Comparison of ENCODE assay signal across 8 cellular contexts in genomic region chr6:41367700-41368099, GRCh38. TPM values are rescaled to one million over a fixed set of nuclear protein-coding genes. Genes with fewer than 3 reads are reported as not detected.
DNase-seq lines count a peak whose midpoint lies in the region; ATAC-seq and TF ChIP-seq lines count a peak whose summit lies in the region.

No MANE protein-coding gene starts in this region.

- no peaks in the 10 kb centered on the region for H3K36me3 Mint-ChIP-seq in activated CD4-positive, alpha-beta T cell treated with anti-CD3 and anti-CD28 coated beads, Interleukin-2, amount 10 ng/mL, durations not matched to agents 7 days and 5 days (ENCODE audit: low read depth)
- no peaks in the 10 kb centered on the region for H3K36me3 Mint-ChIP-seq in natural killer cell

- intact Hi-C loops in natural killer cell (cut with micrococcal nuclease) = loop anchor here (2.0 kb wide), 1 partner anchor 61 kb away; no protein-coding TSS in a partner anchor

- H3K4me2 ChIP-seq in SK-N-SH = no peak overlapping the region
- H3K4me2 ChIP-seq in osteoblast (ENCODE audit: insufficient read depth, low read length) = no peak overlapping the region

- peaks cover 0 to 2% of the 10 kb centered on the region in 2 experiments; a peak in 1 of 4 replicates for H3K4me1 ChIP-seq in SK-N-SH (ENCODE audit: control insufficient read depth in 1 of 2, insufficient read depth in 2 of 2, low read depth in 1 of 2, low read length in 1 of 2)
- H3K4me1 ChIP-seq in osteoblast (ENCODE audit: insufficient read depth, low read length) = no peaks in the 10 kb centered on the region

- H3K36me3 ChIP-seq in SK-N-SH (replicated peaks in 1 of 2; ENCODE audit: control insufficient read depth in 1 of 2, insufficient read depth in 2 of 2, low read length in 1 of 2) (no peaks in the 10 kb centered on the region), osteoblast (ENCODE audit: insufficient read depth, low read length) (no peaks in the 10 kb centered on the region)

- ATAC-seq in natural killer cell = no peak
- no peak for ATAC-seq in GM18520 (IDR thresholded peaks at IDR 0.05; ENCODE audit: unreplicated experiment)

- no peak overlapping the region for H3K27ac Mint-ChIP-seq in activated CD4-positive, alpha-beta T cell treated with anti-CD3 and anti-CD28 coated beads, Interleukin-2, amount 10 ng/mL, durations not matched to agents 7 days and 5 days
- H3K27ac Mint-ChIP-seq in natural killer cell = no peak overlapping the region

- peaks cover 64% of the 10 kb centered on the region for H3K27me3 Mint-ChIP-seq in activated CD4-positive, alpha-beta T cell treated with anti-CD3 and anti-CD28 coated beads, Interleukin-2, amount 10 ng/mL, durations not matched to agents 7 days and 5 days
- H3K27me3 Mint-ChIP-seq in natural killer cell (ENCODE audit: low read depth in 2 of 2) = peaks cover 33 to 56% of the 10 kb centered on the region in 2 donors

- no peak overlapping the region for H3K27ac ChIP-seq in SK-N-SH (ENCODE audit: low read depth in 2 of 2, low read length in 1 of 2)
- no peak overlapping the region for H3K27ac ChIP-seq in osteoblast (ENCODE audit: low read depth, low read length)

- H2AFZ ChIP-seq in SK-N-SH (ENCODE audit: low read depth) (no peak overlapping the region), osteoblast (ENCODE audit: low read length) (no peak overlapping the region)

- no peak overlapping the region for H3K9ac ChIP-seq in SK-N-SH

- H3K4me3 ChIP-seq in GM12864 (ENCODE audit: low read depth, low read length) = no peak overlapping the region
- H3K4me3 ChIP-seq in SK-N-SH (ENCODE audit: low read depth in 2 of 2, low read length in 1 of 2) = no peak overlapping the region; a peak in 1 of 4 replicates
- H3K4me3 ChIP-seq in fibroblast of pulmonary artery (replicated peaks; ENCODE audit: low read depth, low read length) = no peak overlapping the region
- H3K4me3 ChIP-seq in osteoblast (ENCODE audit: insufficient read depth, low read length) = no peak overlapping the region

- CTCF ChIA-PET in SK-N-SH (lab: Yijun Ruan, JAX) = interaction anchor here (0.6 to 12.1 kb wide), 91 partner anchors 9 to 1447 kb away, joined by 3 to 285 read pairs (median 6); partner anchors contain the start of genes NCR2, TFEB and TOMM6
- CTCF ChIA-PET in activated CD4-positive, alpha-beta T cell treated with anti-CD3 and anti-CD28 coated beads, Interleukin-2, amount 10 ng/mL, durations not matched to agents 7 days and 5 days (lab: Charles Lee) = interaction anchor here (1.1 to 2.3 kb wide), 7 partner anchors 18 to 320 kb away, joined by 4 to 13 read pairs (median 6); no protein-coding TSS in a partner anchor

- no peaks in the 10 kb centered on the region for H4K20me1 ChIP-seq in SK-N-SH (ENCODE audit: insufficient read depth)
- H4K20me1 ChIP-seq in osteoblast (ENCODE audit: insufficient read depth, low read length) = no peaks in the 10 kb centered on the region

- H3K27me3 ChIP-seq in SK-N-SH (ENCODE audit: insufficient read depth) (peaks cover 56% of the 10 kb centered on the region), osteoblast (ENCODE audit: insufficient read depth, low read length) (peaks cover 33% of the 10 kb centered on the region)

- H3K9me3 ChIP-seq in SK-N-SH = no peaks in the 10 kb centered on the region
- no peaks in the 10 kb centered on the region for H3K9me3 ChIP-seq in osteoblast (ENCODE audit: low read depth, low read length)

- peaks cover 3% of the 10 kb centered on the region for H3F3A ChIP-seq in SK-N-SH (replicated peaks; ENCODE audit: insufficient read depth)

- no peak overlapping the region for H3K4me3 Mint-ChIP-seq in activated CD4-positive, alpha-beta T cell treated with anti-CD3 and anti-CD28 coated beads, Interleukin-2, amount 10 ng/mL, durations not matched to agents 7 days and 5 days
- H3K4me3 Mint-ChIP-seq in natural killer cell = no peak overlapping the region

- H3K79me2 ChIP-seq in SK-N-SH (ENCODE audit: insufficient read depth) (no peaks in the 10 kb centered on the region), osteoblast (ENCODE audit: insufficient read depth, low read length) (no peaks in the 10 kb centered on the region)

- TF ChIP-seq EP300 in SK-N-SH (IDR thresholded peaks at IDR 0.05; ENCODE audit: borderline replicate concordance in 1 of 2, low read depth in 1 of 2, low read length in 1 of 2) = no peak

- TF ChIP-seq RAD21 in SK-N-SH (IDR thresholded peaks at IDR 0.05; ENCODE audit: low read length) = peak; percentile 93

- H3K9me2 ChIP-seq in SK-N-SH = no peaks in the 10 kb centered on the region

- WGBS in SK-N-SH (ENCODE audit: low lambda C conversion rate) = 0% methylated on average over 2 of the region's 2 CpGs

- DNase-seq in GM12864 (ENCODE audit: low read depth) (no peak), NCI-H1436 (lab: John Stamatoyannopoulos, UW) (peak; percentile 61), SK-N-SH (peak; percentile 85), fibroblast of pulmonary artery (ENCODE audit: low read depth) (peak; percentile 57), osteoblast (ENCODE audit: insufficient read length, low spot score, missing footprints) (peak; percentile 85), natural killer cell (no peak)
- no peak for DNase-seq in activated CD4-positive, alpha-beta T cell treated with anti-CD3 and anti-CD28 coated beads, Interleukin-2, amount 10 ng/mL, durations not matched to agents 7 days and 5 days

- peaks cover 18% of the 10 kb centered on the region for H3K4me1 Mint-ChIP-seq in activated CD4-positive, alpha-beta T cell treated with anti-CD3 and anti-CD28 coated beads, Interleukin-2, amount 10 ng/mL, durations not matched to agents 7 days and 5 days
- peaks cover 23% of the 10 kb centered on the region in 2 donors for H3K4me1 Mint-ChIP-seq in natural killer cell

- POLR2A ChIA-PET in SK-N-SH (lab: Yijun Ruan, JAX) = no interaction called here
- POLR2A ChIA-PET in activated CD4-positive, alpha-beta T cell treated with anti-CD3 and anti-CD28 coated beads, Interleukin-2, amount 10 ng/mL, durations not matched to agents 7 days and 5 days (lab: Charles Lee) = no interaction called here

- peak; percentile 52 for TF ChIP-seq CTCF in GM12864 (IDR thresholded peaks at IDR 0.05; ENCODE audit: low read depth, low read length, missing control alignments)
- TF ChIP-seq CTCF in SK-N-SH (IDR thresholded peaks at IDR 0.05) = peak; percentile 75
- peak; percentile 76 for TF ChIP-seq CTCF in fibroblast of pulmonary artery (IDR thresholded peaks at IDR 0.05; ENCODE audit: low read length, missing control alignments)
- peak; percentile 74 for TF ChIP-seq CTCF in osteoblast (IDR thresholded peaks at IDR 0.05; ENCODE audit: extremely low read depth, low read depth, low read length)
- no peak for TF ChIP-seq CTCF in natural killer cell (IDR thresholded peaks at IDR 0.05)

- no peaks in the 10 kb centered on the region for H3K9me3 Mint-ChIP-seq in activated CD4-positive, alpha-beta T cell treated with anti-CD3 and anti-CD28 coated beads, Interleukin-2, amount 10 ng/mL, durations not matched to agents 7 days and 5 days
- no peaks in the 10 kb centered on the region for H3K9me3 Mint-ChIP-seq in natural killer cell

TF ChIP-seq in SK-N-SH, 30 proteins besides CTCF, POLR2A, EP300 and RAD21:
- TF ChIP-seq SMC3 (IDR thresholded peaks at IDR 0.05; ENCODE audit: low read depth, low read length) (peak; percentile 70), FOXJ3 (CRISPR knock-in tag; IDR thresholded peaks at IDR 0.05) (no peak)

RNA-seq across cellular contexts. Expression of gene NCR2, which starts 32.3 kb away (rescaled TPM):
- not detected in 2 replicates for polyA plus RNA-seq in SK-N-SH (2012; rRNA removed)
- polyA plus RNA-seq in SK-N-SH (2012; cell fraction: cytosol; rRNA removed) = not detected in 2 replicates
- not detected in 2 replicates for polyA plus RNA-seq in SK-N-SH (2012; cell fraction: nucleus; rRNA removed)
- total RNA-seq in osteoblast = not detected in 2 replicates
- not detected for total RNA-seq in activated CD4-positive, alpha-beta T cell treated with anti-CD3 and anti-CD28 coated beads, Interleukin-2, amount 10 ng/mL, durations not matched to agents 7 days and 5 days
- total RNA-seq in natural killer cell = not detected

Comparison
In these comparisons a context has a peak if more than half of its experiments do, and no peak if none do; other contexts are left out.
1. DNase-seq: peak in NCI-H1436 (single experiment), SK-N-SH (single experiment), fibroblast of pulmonary artery (single experiment) and osteoblast (single experiment); none in GM12864 (single experiment), activated CD4-positive, alpha-beta T cell treated with anti-CD3 and anti-CD28 coated beads, Interleukin-2, amount 10 ng/mL, durations not matched to agents 7 days and 5 days (single experiment) and natural killer cell (single experiment).